ENCODE assay signal across 9 cellular contexts in genomic region chr4:183182873-183183725, GRCh38.
DNase-seq lines count a peak whose midpoint lies in the region; ATAC-seq and TF ChIP-seq lines count a peak whose summit lies in the region.
"Had no signal": no experiment of that assay in that cellular context is flagged by ENCODE, and none has a peak within 500 bp of the region (broad histone marks: within the 10 kb centered on the region; RNA-seq: fewer than 3 reads in every experiment).

No MANE protein-coding gene starts in this region.

- H3K27me3 ChIP-seq in iPS-20b (ENCODE audit: insufficient read depth, low read length) (no peaks in the 10 kb centered on the region), uterus (no peaks in the 10 kb centered on the region), Karpas-422 (ENCODE audit: low read length) (no peaks in the 10 kb centered on the region)

- no peak overlapping the region for H2AFZ ChIP-seq in Karpas-422 (ENCODE audit: low read length)

- H3K27ac Mint-ChIP-seq in activated T-cell treated with anti-CD3 and anti-CD28 coated beads, Interleukin-2, amount 50 U/mL, for 72 hours: no peak overlapping the region

- peak in 2 of 3 experiments; percentile 29 to 75 for DNase-seq in NCI-H1417 (lab: John Stamatoyannopoulos, UW)
- no peak for DNase-seq in NCI-H1417 treated with DMSO at 0.1 percent for 48 hours (lab: John Stamatoyannopoulos, UW)
- DNase-seq in NCI-H2196 (lab: John Stamatoyannopoulos, UW; ENCODE audit: unreplicated experiment): peak; percentile 71
- DNase-seq in activated T-cell treated with anti-CD3 and anti-CD28 coated beads, Interleukin-2, amount 50 U/mL, for 72 hours: peak; percentile 23 to 37
- peak; percentile 22 to 37 for DNase-seq in uterus
- no peak for DNase-seq in activated gamma-delta T cell (lab: John Stamatoyannopoulos, UW)
- no peak for DNase-seq in Karpas-422

- no peak overlapping the region for H3K4me2 ChIP-seq in Karpas-422 (ENCODE audit: low read depth, low read length, poor library complexity, severe bottlenecking)

- H3K9ac ChIP-seq in iPS-20b (ENCODE audit: low read depth, low read length) (peak overlapping the region; percentile 64; the same call in 1 of the 2 replicates), Karpas-422 (ENCODE audit: low read length) (no peak overlapping the region)

- H3K4me3 Mint-ChIP-seq in activated T-cell treated with anti-CD3 and anti-CD28 coated beads, Interleukin-2, amount 50 U/mL, for 72 hours: no peak overlapping the region

- peaks cover 20% of the 10 kb centered on the region for H3K4me1 Mint-ChIP-seq in activated T-cell treated with anti-CD3 and anti-CD28 coated beads, Interleukin-2, amount 50 U/mL, for 72 hours (ENCODE audit: low read depth)

- H3K36me3 ChIP-seq in iPS-20b (ENCODE audit: insufficient read depth, low read depth, low read length): no peaks in the 10 kb centered on the region
- no peaks in the 10 kb centered on the region for H3K36me3 ChIP-seq in uterus
- no peaks in the 10 kb centered on the region for H3K36me3 ChIP-seq in Karpas-422 (ENCODE audit: insufficient read depth, low read length)

- intact Hi-C loops in uterus (cut with DNase I; ENCODE audit: low total_unique reads): no loop called here

- peaks cover 0 to 5% of the 10 kb centered on the region in 2 donors for H3K36me3 Mint-ChIP-seq in activated T-cell treated with anti-CD3 and anti-CD28 coated beads, Interleukin-2, amount 50 U/mL, for 72 hours (ENCODE audit: insufficient read depth in 2 of 2)

- H3K79me2 ChIP-seq in Karpas-422 (ENCODE audit: low read length): no peaks in the 10 kb centered on the region

- ATAC-seq in activated T-cell treated with anti-CD3 and anti-CD28 coated beads, Interleukin-2, amount 50 U/mL, for 72 hours (replicated peaks in 1 of 2): peak; percentile 59 to 82

- TF ChIP-seq CTCF in uterus (IDR thresholded peaks at IDR 0.05): no peak

- TF ChIP-seq POLR2A in uterus (IDR thresholded peaks at IDR 0.05): no peak

- H3K9me3 Mint-ChIP-seq in activated T-cell treated with anti-CD3 and anti-CD28 coated beads, Interleukin-2, amount 50 U/mL, for 72 hours: peaks cover 4 to 6% of the 10 kb centered on the region in 2 donors

- no peaks in the 10 kb centered on the region for H3K9me2 ChIP-seq in Karpas-422 (replicated peaks; ENCODE audit: insufficient read depth, low read length)

- H3K9me3 ChIP-seq in iPS-20b (ENCODE audit: insufficient read depth, low read depth, low read length): no peaks in the 10 kb centered on the region
- H3K9me3 ChIP-seq in uterus: no peaks in the 10 kb centered on the region
- no peaks in the 10 kb centered on the region for H3K9me3 ChIP-seq in Karpas-422 (ENCODE audit: low read length)

- H3K27ac ChIP-seq in iPS-20b (ENCODE audit: low read length) (peak overlapping the region; percentile 74), uterus (no peak overlapping the region), Karpas-422 (ENCODE audit: low read length) (no peak overlapping the region)
- H3K27ac ChIP-seq: 22Rv1 had no signal

- H4K20me1 ChIP-seq in Karpas-422 (ENCODE audit: insufficient read depth, low read depth, low read length): no peaks in the 10 kb centered on the region

- peaks cover 57% of the 10 kb centered on the region for H3K4me1 ChIP-seq in iPS-20b (ENCODE audit: insufficient read depth, low read length)
- no peaks in the 10 kb centered on the region for H3K4me1 ChIP-seq in uterus
- no peaks in the 10 kb centered on the region for H3K4me1 ChIP-seq in Karpas-422 (ENCODE audit: low read length)

- peak overlapping the region; percentile 47 for H3K4me3 ChIP-seq in iPS-20b (ENCODE audit: low read length)
- H3K4me3 ChIP-seq in uterus: no peak overlapping the region
- no peak overlapping the region for H3K4me3 ChIP-seq in Karpas-422 (ENCODE audit: low read length)

- peaks cover 46% of the 10 kb centered on the region for H3K27me3 Mint-ChIP-seq in activated T-cell treated with anti-CD3 and anti-CD28 coated beads, Interleukin-2, amount 50 U/mL, for 72 hours (ENCODE audit: low read depth)

Comparison
In these comparisons a context has a peak if more than half of its experiments do, and no peak if none do; other contexts are left out.
1. DNase-seq: peak in NCI-H1417 (2 of 3), NCI-H2196 (single experiment), activated T-cell treated with anti-CD3 and anti-CD28 coated beads, Interleukin-2, amount 50 U/mL, for 72 hours (2 of 2) and uterus (2 of 2); none in NCI-H1417 treated with DMSO at 0.1 percent for 48 hours (single experiment), activated gamma-delta T cell (single experiment) and Karpas-422 (single experiment).